In the genomic region with DNA sequence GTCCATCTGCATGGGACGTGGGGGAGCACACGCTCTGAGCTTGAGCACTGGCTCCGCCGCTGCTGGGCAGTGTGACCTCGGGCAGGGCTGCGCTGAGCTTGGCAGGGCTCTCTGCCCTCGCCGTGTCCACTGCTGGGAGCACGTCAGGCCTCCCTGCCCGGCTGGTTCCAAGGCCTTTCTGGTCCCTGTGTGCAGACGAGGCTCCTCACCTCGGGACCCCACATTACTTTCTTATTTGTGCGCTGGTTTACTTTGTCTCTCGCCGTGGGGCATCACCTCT, we compare ENCODE assay signal across 1 cellular context.
TF ChIP-seq lines count a peak whose summit lies in the region.

No MANE protein-coding gene starts in this region.

TF ChIP-seq in HepG2, 621 proteins besides CTCF, POLR2A, EP300 and RAD21:
- TF ChIP-seq, protein P1, sequence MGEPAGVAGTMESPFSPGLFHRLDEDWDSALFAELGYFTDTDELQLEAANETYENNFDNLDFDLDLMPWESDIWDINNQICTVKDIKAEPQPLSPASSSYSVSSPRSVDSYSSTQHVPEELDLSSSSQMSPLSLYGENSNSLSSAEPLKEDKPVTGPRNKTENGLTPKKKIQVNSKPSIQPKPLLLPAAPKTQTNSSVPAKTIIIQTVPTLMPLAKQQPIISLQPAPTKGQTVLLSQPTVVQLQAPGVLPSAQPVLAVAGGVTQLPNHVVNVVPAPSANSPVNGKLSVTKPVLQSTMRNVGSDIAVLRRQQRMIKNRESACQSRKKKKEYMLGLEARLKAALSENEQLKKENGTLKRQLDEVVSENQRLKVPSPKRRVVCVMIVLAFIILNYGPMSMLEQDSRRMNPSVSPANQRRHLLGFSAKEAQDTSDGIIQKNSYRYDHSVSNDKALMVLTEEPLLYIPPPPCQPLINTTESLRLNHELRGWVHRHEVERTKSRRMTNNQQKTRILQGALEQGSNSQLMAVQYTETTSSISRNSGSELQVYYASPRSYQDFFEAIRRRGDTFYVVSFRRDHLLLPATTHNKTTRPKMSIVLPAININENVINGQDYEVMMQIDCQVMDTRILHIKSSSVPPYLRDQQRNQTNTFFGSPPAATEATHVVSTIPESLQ (CRISPR knock-in tag; conservative IDR thresholded peaks at IDR 0.05) = no peak
- TF ChIP-seq, protein P2, sequence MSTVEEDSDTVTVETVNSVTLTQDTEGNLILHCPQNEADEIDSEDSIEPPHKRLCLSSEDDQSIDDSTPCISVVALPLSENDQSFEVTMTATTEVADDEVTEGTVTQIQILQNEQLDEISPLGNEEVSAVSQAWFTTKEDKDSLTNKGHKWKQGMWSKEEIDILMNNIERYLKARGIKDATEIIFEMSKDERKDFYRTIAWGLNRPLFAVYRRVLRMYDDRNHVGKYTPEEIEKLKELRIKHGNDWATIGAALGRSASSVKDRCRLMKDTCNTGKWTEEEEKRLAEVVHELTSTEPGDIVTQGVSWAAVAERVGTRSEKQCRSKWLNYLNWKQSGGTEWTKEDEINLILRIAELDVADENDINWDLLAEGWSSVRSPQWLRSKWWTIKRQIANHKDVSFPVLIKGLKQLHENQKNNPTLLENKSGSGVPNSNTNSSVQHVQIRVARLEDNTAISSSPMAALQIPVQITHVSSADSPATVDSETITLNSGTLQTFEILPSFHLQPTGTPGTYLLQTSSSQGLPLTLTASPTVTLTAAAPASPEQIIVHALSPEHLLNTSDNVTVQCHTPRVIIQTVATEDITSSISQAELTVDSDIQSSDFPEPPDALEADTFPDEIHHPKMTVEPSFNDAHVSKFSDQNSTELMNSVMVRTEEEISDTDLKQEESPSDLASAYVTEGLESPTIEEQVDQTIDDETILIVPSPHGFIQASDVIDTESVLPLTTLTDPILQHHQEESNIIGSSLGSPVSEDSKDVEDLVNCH (CRISPR knock-in tag; IDR thresholded peaks at IDR 0.05) = no peak
- TF ChIP-seq ARID2 (CRISPR knock-in tag; IDR thresholded peaks at IDR 0.05; ENCODE audit: borderline replicate concordance) (no peak), WIZ (CRISPR knock-in tag; IDR thresholded peaks at IDR 0.05) (no peak), RBM22 (optimal IDR thresholded peaks at IDR 0.05; ENCODE audit: low read length) (peak; percentile 22), ZNF20 (CRISPR knock-in tag; IDR thresholded peaks at IDR 0.05) (no peak), ZNF256 (CRISPR knock-in tag; conservative IDR thresholded peaks at IDR 0.05) (no peak), ZFP62 (CRISPR knock-in tag; IDR thresholded peaks at IDR 0.05) (no peak), FOXC1 (CRISPR knock-in tag; IDR thresholded peaks at IDR 0.05; ENCODE audit: borderline replicate concordance) (no peak), MAFF (IDR thresholded peaks at IDR 0.05; ENCODE audit: low read depth, low read length) (no peak), HOXA5 (CRISPR knock-in tag; IDR thresholded peaks at IDR 0.05) (no peak), SOX6 (IDR thresholded peaks at IDR 0.05) (no peak), SOX6 (CRISPR knock-in tag; IDR thresholded peaks at IDR 0.05) (no peak), YEATS4 (CRISPR knock-in tag; IDR thresholded peaks at IDR 0.05; ENCODE audit: borderline replicate concordance) (no peak)
- TF ChIP-seq, protein P3, sequence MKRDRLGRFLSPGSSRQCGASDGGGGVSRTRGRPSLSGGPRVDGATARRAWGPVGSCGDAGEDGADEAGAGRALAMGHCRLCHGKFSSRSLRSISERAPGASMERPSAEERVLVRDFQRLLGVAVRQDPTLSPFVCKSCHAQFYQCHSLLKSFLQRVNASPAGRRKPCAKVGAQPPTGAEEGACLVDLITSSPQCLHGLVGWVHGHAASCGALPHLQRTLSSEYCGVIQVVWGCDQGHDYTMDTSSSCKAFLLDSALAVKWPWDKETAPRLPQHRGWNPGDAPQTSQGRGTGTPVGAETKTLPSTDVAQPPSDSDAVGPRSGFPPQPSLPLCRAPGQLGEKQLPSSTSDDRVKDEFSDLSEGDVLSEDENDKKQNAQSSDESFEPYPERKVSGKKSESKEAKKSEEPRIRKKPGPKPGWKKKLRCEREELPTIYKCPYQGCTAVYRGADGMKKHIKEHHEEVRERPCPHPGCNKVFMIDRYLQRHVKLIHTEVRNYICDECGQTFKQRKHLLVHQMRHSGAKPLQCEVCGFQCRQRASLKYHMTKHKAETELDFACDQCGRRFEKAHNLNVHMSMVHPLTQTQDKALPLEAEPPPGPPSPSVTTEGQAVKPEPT (CRISPR knock-in tag; IDR thresholded peaks at IDR 0.05; ENCODE audit: low read depth) = no peak
- TF ChIP-seq, protein P4, sequence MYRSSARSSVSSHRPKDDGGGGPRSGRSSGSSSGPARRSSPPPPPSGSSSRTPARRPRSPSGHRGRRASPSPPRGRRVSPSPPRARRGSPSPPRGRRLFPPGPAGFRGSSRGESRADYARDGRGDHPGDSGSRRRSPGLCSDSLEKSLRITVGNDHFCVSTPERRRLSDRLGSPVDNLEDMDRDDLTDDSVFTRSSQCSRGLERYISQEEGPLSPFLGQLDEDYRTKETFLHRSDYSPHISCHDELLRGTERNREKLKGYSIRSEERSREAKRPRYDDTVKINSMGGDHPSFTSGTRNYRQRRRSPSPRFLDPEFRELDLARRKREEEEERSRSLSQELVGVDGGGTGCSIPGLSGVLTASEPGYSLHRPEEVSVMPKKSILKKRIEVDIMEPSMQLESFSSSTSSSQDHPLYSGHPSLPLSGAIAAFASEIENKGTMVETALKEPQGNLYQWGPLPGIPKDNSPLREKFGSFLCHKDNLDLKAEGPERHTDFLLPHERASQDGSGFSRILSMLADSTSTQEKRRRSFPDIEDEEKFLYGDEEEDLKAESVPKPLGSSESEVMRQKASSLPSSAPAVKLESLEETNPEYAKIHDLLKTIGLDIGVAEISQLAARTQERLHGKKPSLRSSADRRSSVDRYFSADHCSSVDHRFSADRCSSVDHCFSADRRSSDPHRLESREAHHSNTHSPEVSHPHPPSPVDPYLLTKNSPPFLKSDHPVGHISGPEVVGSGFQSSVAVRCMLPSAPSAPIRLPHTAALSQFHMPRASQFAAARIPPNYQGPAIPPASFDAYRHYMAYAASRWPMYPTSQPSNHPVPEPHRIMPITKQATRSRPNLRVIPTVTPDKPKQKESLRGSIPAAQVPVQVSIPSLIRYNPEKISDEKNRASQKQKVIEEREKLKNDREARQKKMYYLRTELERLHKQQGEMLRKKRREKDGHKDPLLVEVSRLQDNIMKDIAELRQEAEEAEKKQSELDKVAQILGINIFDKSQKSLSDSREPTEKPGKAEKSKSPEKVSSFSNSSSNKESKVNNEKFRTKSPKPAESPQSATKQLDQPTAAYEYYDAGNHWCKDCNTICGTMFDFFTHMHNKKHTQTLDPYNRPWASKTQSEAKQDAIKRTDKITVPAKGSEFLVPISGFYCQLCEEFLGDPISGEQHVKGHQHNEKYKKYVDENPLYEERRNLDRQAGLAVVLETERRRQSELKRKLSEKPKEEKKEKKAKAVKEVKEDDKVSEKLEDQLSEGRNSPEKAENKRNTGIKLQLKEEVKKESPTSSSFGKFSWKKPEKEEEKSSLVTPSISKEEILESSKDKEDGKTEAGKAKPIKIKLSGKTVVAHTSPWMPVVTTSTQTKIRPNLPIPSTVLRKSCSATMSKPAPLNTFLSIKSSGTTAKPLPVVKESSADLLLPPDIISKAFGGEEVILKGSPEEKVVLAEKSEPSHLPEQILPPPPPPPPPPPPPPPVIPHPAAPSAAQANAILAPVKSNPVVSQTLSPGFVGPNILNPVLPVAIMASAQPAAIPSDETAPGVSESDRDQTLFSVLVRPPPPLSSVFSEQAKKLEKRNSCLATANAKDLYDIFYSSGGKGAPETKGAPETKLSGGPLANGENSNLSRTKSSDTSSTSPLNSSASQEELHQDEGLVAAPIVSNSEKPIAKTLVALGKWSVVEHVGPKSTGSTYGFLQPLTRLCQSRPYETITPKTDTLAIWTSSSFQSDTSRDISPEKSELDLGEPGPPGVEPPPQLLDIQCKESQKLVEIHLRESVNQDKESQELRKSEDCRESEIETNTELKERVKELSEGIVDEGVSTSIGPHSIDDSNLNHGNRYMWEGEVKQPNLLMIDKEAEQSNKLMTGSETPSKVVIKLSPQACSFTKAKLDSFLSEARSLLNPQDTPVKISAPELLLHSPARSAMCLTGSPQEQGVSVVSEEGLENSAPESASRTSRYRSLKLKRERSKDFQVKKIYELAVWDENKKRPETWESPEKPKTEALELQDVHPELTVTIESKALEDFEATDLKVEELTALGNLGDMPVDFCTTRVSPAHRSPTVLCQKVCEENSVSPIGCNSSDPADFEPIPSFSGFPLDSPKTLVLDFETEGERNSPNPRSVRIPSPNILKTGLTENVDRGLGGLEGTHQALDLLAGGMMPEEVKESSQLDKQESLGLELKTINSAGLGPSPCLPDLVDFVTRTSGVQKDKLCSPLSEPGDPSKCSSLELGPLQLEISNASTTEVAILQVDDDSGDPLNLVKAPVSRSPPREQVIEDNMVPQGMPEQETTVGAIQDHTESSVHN (CRISPR knock-in tag; IDR thresholded peaks at IDR 0.05) = no peak
- TF ChIP-seq, protein P5, sequence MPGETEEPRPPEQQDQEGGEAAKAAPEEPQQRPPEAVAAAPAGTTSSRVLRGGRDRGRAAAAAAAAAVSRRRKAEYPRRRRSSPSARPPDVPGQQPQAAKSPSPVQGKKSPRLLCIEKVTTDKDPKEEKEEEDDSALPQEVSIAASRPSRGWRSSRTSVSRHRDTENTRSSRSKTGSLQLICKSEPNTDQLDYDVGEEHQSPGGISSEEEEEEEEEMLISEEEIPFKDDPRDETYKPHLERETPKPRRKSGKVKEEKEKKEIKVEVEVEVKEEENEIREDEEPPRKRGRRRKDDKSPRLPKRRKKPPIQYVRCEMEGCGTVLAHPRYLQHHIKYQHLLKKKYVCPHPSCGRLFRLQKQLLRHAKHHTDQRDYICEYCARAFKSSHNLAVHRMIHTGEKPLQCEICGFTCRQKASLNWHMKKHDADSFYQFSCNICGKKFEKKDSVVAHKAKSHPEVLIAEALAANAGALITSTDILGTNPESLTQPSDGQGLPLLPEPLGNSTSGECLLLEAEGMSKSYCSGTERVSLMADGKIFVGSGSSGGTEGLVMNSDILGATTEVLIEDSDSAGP (CRISPR knock-in tag; IDR thresholded peaks at IDR 0.05; ENCODE audit: borderline replicate concordance) = peak; percentile 7; the same call in 1 of the 2 replicates
- TF ChIP-seq, protein P6, sequence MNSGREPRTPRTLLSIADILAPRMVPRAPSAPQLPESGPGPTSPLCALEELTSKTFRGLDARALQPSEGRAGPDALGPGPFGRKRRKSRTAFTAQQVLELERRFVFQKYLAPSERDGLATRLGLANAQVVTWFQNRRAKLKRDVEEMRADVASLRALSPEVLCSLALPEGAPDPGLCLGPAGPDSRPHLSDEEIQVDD (CRISPR knock-in tag; IDR thresholded peaks at IDR 0.05; ENCODE audit: borderline replicate concordance) = no peak
- TF ChIP-seq, protein P7, sequence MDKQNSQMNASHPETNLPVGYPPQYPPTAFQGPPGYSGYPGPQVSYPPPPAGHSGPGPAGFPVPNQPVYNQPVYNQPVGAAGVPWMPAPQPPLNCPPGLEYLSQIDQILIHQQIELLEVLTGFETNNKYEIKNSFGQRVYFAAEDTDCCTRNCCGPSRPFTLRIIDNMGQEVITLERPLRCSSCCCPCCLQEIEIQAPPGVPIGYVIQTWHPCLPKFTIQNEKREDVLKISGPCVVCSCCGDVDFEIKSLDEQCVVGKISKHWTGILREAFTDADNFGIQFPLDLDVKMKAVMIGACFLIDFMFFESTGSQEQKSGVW (CRISPR knock-in tag; IDR thresholded peaks at IDR 0.05; ENCODE audit: borderline replicate concordance) = no peak
- TF ChIP-seq, protein P8, sequence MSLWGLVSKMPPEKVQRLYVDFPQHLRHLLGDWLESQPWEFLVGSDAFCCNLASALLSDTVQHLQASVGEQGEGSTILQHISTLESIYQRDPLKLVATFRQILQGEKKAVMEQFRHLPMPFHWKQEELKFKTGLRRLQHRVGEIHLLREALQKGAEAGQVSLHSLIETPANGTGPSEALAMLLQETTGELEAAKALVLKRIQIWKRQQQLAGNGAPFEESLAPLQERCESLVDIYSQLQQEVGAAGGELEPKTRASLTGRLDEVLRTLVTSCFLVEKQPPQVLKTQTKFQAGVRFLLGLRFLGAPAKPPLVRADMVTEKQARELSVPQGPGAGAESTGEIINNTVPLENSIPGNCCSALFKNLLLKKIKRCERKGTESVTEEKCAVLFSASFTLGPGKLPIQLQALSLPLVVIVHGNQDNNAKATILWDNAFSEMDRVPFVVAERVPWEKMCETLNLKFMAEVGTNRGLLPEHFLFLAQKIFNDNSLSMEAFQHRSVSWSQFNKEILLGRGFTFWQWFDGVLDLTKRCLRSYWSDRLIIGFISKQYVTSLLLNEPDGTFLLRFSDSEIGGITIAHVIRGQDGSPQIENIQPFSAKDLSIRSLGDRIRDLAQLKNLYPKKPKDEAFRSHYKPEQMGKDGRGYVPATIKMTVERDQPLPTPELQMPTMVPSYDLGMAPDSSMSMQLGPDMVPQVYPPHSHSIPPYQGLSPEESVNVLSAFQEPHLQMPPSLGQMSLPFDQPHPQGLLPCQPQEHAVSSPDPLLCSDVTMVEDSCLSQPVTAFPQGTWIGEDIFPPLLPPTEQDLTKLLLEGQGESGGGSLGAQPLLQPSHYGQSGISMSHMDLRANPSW (CRISPR knock-in tag; IDR thresholded peaks at IDR 0.05; ENCODE audit: borderline replicate concordance) = no peak
- TF ChIP-seq, protein P9, sequence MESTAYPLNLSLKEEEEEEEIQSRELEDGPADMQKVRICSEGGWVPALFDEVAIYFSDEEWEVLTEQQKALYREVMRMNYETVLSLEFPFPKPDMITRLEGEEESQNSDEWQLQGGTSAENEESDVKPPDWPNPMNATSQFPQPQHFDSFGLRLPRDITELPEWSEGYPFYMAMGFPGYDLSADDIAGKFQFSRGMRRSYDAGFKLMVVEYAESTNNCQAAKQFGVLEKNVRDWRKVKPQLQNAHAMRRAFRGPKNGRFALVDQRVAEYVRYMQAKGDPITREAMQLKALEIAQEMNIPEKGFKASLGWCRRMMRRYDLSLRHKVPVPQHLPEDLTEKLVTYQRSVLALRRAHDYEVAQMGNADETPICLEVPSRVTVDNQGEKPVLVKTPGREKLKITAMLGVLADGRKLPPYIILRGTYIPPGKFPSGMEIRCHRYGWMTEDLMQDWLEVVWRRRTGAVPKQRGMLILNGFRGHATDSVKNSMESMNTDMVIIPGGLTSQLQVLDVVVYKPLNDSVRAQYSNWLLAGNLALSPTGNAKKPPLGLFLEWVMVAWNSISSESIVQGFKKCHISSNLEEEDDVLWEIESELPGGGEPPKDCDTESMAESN (CRISPR knock-in tag; conservative IDR thresholded peaks at IDR 0.05) = 0 out of 2 replicates have a peak, but pooled peaks have one; percentile 11
